In genomic region chr13:30581582-30581981, GRCh38 we compare ENCODE assay signal across 12 cellular contexts. TPM values are rescaled to one million over a fixed set of nuclear protein-coding genes. Genes with fewer than 3 reads are reported as not detected.
DNase-seq lines count a peak whose midpoint lies in the region; ATAC-seq and TF ChIP-seq lines count a peak whose summit lies in the region.
"Had no signal": no experiment of that assay in that cellular context is flagged by ENCODE, and none has a peak within 500 bp of the region (broad histone marks: within the 10 kb centered on the region; RNA-seq: fewer than 3 reads in every experiment).

No MANE protein-coding gene starts in this region.

- no peaks in the 10 kb centered on the region for H3K27me3 ChIP-seq in colonic mucosa

- TF ChIP-seq CTCF in colonic mucosa (IDR thresholded peaks at IDR 0.05) (no peak), progenitor cell of endocrine pancreas (IDR thresholded peaks at IDR 0.05; ENCODE audit: unreplicated experiment) (peak; percentile 43)

- no peaks in the 10 kb centered on the region for H3K9me3 Mint-ChIP-seq in activated CD4-positive, alpha-beta memory T cell treated with anti-CD3 and anti-CD28 coated beads, Interleukin-2, amount 10 ng/mL, durations not matched to agents 7 days and 5 days
- H3K9me3 Mint-ChIP-seq in activated CD4-positive, alpha-beta memory T cell treated with anti-CD3 and anti-CD28 coated beads for 36 hours: no peaks in the 10 kb centered on the region
- H3K9me3 Mint-ChIP-seq in progenitor cell of endocrine pancreas (ENCODE audit: low read depth): no peaks in the 10 kb centered on the region
- H3K9me3 Mint-ChIP-seq: IgD-negative memory B cell; T-helper 2 cell treated with Interferon-gamma antibody and Interleukin-4, amounts not matched to agents 5 μg/mL and 100 μg/mL, for 36 hours had no signal

- no peaks in the 10 kb centered on the region for H3K9me3 ChIP-seq in colonic mucosa
- H3K9me3 ChIP-seq: mucosa of descending colon had no signal

- CTCF ChIA-PET in activated CD4-positive, alpha-beta memory T cell treated with anti-CD3 and anti-CD28 coated beads, Interleukin-2, amount 10 ng/mL, durations not matched to agents 7 days and 5 days (lab: Charles Lee): interaction anchor here (0.8 to 1.9 kb wide), 6 partner anchors 21 to 449 kb away, joined by 3 to 7 read pairs (median 4); no protein-coding TSS in a partner anchor
- CTCF ChIA-PET in activated CD4-positive, alpha-beta memory T cell treated with anti-CD3 and anti-CD28 coated beads for 36 hours (lab: Charles Lee): interaction anchor here (0.6 to 2.2 kb wide), 4 partner anchors 10 to 449 kb away, joined by 3 to 11 read pairs (median 4); no protein-coding TSS in a partner anchor

- H3K4me3 ChIP-seq in colonic mucosa: no peak overlapping the region
- H3K4me3 ChIP-seq: mucosa of descending colon had no signal

- intact Hi-C loops in activated CD4-positive, alpha-beta memory T cell treated with anti-CD3 and anti-CD28 coated beads for 36 hours (cut with micrococcal nuclease): no loop called here
- intact Hi-C loops in colonic mucosa (cut with DNase I): no loop called here

- peaks cover 19% of the 10 kb centered on the region for H3K4me1 Mint-ChIP-seq in activated CD4-positive, alpha-beta memory T cell treated with anti-CD3 and anti-CD28 coated beads, Interleukin-2, amount 10 ng/mL, durations not matched to agents 7 days and 5 days
- peaks cover 16% of the 10 kb centered on the region for H3K4me1 Mint-ChIP-seq in activated CD4-positive, alpha-beta memory T cell treated with anti-CD3 and anti-CD28 coated beads for 36 hours (ENCODE audit: low read depth)
- peaks cover 6% of the 10 kb centered on the region for H3K4me1 Mint-ChIP-seq in progenitor cell of endocrine pancreas (ENCODE audit: low read depth)

- H3K4me3 Mint-ChIP-seq in activated CD4-positive, alpha-beta memory T cell treated with anti-CD3 and anti-CD28 coated beads, Interleukin-2, amount 10 ng/mL, durations not matched to agents 7 days and 5 days: no peak overlapping the region
- no peak overlapping the region for H3K4me3 Mint-ChIP-seq in activated CD4-positive, alpha-beta memory T cell treated with anti-CD3 and anti-CD28 coated beads for 36 hours
- no peak overlapping the region for H3K4me3 Mint-ChIP-seq in progenitor cell of endocrine pancreas (ENCODE audit: low read depth)
- H3K4me3 Mint-ChIP-seq: IgD-negative memory B cell; T-helper 2 cell treated with Interferon-gamma antibody and Interleukin-4, amounts not matched to agents 5 μg/mL and 100 μg/mL, for 36 hours had no signal

- ATAC-seq in GM18909 (IDR thresholded peaks at IDR 0.05; ENCODE audit: poor library complexity, unreplicated experiment) (no peak), HG02759 (IDR thresholded peaks at IDR 0.05; ENCODE audit: unreplicated experiment) (no peak)
- ATAC-seq: mucosa of descending colon had no signal

- no peaks in the 10 kb centered on the region for H3K36me3 Mint-ChIP-seq in activated CD4-positive, alpha-beta memory T cell treated with anti-CD3 and anti-CD28 coated beads, Interleukin-2, amount 10 ng/mL, durations not matched to agents 7 days and 5 days (ENCODE audit: low read depth)
- H3K36me3 Mint-ChIP-seq in activated CD4-positive, alpha-beta memory T cell treated with anti-CD3 and anti-CD28 coated beads for 36 hours: no peaks in the 10 kb centered on the region
- no peaks in the 10 kb centered on the region for H3K36me3 Mint-ChIP-seq in progenitor cell of endocrine pancreas (ENCODE audit: insufficient read depth)

- peaks cover 30% of the 10 kb centered on the region for H3K27me3 Mint-ChIP-seq in activated CD4-positive, alpha-beta memory T cell treated with anti-CD3 and anti-CD28 coated beads, Interleukin-2, amount 10 ng/mL, durations not matched to agents 7 days and 5 days
- peaks cover 1% of the 10 kb centered on the region for H3K27me3 Mint-ChIP-seq in activated CD4-positive, alpha-beta memory T cell treated with anti-CD3 and anti-CD28 coated beads for 36 hours
- peaks cover 3% of the 10 kb centered on the region for H3K27me3 Mint-ChIP-seq in progenitor cell of endocrine pancreas
- H3K27me3 Mint-ChIP-seq: IgD-negative memory B cell had no signal

- no peak overlapping the region for H3K27ac Mint-ChIP-seq in activated CD4-positive, alpha-beta memory T cell treated with anti-CD3 and anti-CD28 coated beads, Interleukin-2, amount 10 ng/mL, durations not matched to agents 7 days and 5 days
- no peak overlapping the region for H3K27ac Mint-ChIP-seq in activated CD4-positive, alpha-beta memory T cell treated with anti-CD3 and anti-CD28 coated beads for 36 hours
- H3K27ac Mint-ChIP-seq in progenitor cell of endocrine pancreas: no peak overlapping the region
- H3K27ac Mint-ChIP-seq: IgD-negative memory B cell; T-helper 2 cell treated with Interferon-gamma antibody and Interleukin-4, amounts not matched to agents 5 μg/mL and 100 μg/mL, for 36 hours had no signal

- H3K36me3 ChIP-seq in colonic mucosa: no peaks in the 10 kb centered on the region

- DNase-seq in activated CD4-positive, alpha-beta memory T cell treated with anti-CD3 and anti-CD28 coated beads, Interleukin-2, amount 10 ng/mL, durations not matched to agents 7 days and 5 days: peak; percentile 19
- DNase-seq in activated CD4-positive, alpha-beta memory T cell treated with anti-CD3 and anti-CD28 coated beads for 36 hours: no peak
- DNase-seq in MV-4-11 (lab: John Stamatoyannopoulos, UW) (peak; percentile 13), colonic mucosa (peak; percentile 24), progenitor cell of endocrine pancreas (ENCODE audit: low spot score, unreplicated experiment) (no peak), NCI-H187 treated with DMSO at 0.1 percent for 48 hours (lab: John Stamatoyannopoulos, UW) (no peak)
- DNase-seq: caudate nucleus had no signal

- no peak overlapping the region for H3K27ac ChIP-seq in colonic mucosa

- no peak overlapping the region for H3K9ac ChIP-seq in colonic mucosa (ENCODE audit: low read depth in 2 of 2, low read length in 2 of 2)

- POLR2A ChIA-PET in activated CD4-positive, alpha-beta memory T cell treated with anti-CD3 and anti-CD28 coated beads, Interleukin-2, amount 10 ng/mL, durations not matched to agents 7 days and 5 days (lab: Charles Lee): interaction anchor here (1.1 to 2.6 kb wide), 4 partner anchors 36 to 449 kb away, joined by 3 to 9 read pairs (median 6); partner anchors contain the start of genes HMGB1 and USPL1
- POLR2A ChIA-PET in activated CD4-positive, alpha-beta memory T cell treated with anti-CD3 and anti-CD28 coated beads for 36 hours (lab: Charles Lee): no interaction called here

- H3K4me1 ChIP-seq in colonic mucosa: no peaks in the 10 kb centered on the region

RNA-seq across cellular contexts. Expression of gene USPL1, which starts 36.1 kb away (rescaled TPM):
- 10 to 100 TPM; 19.7 to 21.8 TPM for total RNA-seq in activated CD4-positive, alpha-beta memory T cell treated with anti-CD3 and anti-CD28 coated beads, Interleukin-2, amount 10 ng/mL, durations not matched to agents 7 days and 5 days
- total RNA-seq in activated CD4-positive, alpha-beta memory T cell treated with anti-CD3 and anti-CD28 coated beads for 36 hours: 10 to 100 TPM; 13.3 to 13.8 TPM
- total RNA-seq in colonic mucosa (10 to 100 TPM in 1 of 2 donors, 1 to 10 TPM in 1; 8.8 to 14.8 TPM), progenitor cell of endocrine pancreas (21.9 and 23.7 TPM in 2 replicates)

Comparison
In these comparisons a context has a peak if more than half of its experiments do, and no peak if none do; other contexts are left out.
1. DNase-seq: peak in activated CD4-positive, alpha-beta memory T cell treated with anti-CD3 and anti-CD28 coated beads, Interleukin-2, amount 10 ng/mL, durations not matched to agents 7 days and 5 days (single experiment), MV-4-11 (single experiment) and colonic mucosa (single experiment); none in activated CD4-positive, alpha-beta memory T cell treated with anti-CD3 and anti-CD28 coated beads for 36 hours (single experiment), progenitor cell of endocrine pancreas (single experiment) and NCI-H187 treated with DMSO at 0.1 percent for 48 hours (single experiment).